ENCODE assay signal across 8 cellular contexts in genomic region chr14:89955418-89956293, GRCh38. TPM values are rescaled to one million over a fixed set of nuclear protein-coding genes. Genes with fewer than 3 reads are reported as not detected.
DNase-seq lines count a peak whose midpoint lies in the region; ATAC-seq, FAIRE-seq and TF ChIP-seq lines count a peak whose summit lies in the region.

Gene TDP1 (plus strand): TSS chr14:89955927. CDS start chr14:89963115, 7,188 bp downstream.

- peaks cover 43% of the 10 kb centered on the region for H3K79me2 ChIP-seq in ACC112 (ENCODE audit: control insufficient read depth, insufficient read depth, low read length, unreplicated experiment)

- H3K4me3 ChIP-seq in ACC112 (ENCODE audit: low read depth, low read length) = peak within 1 kb of the TSS; percentile 81
- peak within 1 kb of the TSS; percentile 84 to 96 (median 96) for H3K4me3 ChIP-seq in breast epithelium
- H3K4me3 ChIP-seq in iPS-20b (ENCODE audit: low read length) = peak within 1 kb of the TSS; percentile 86
- peak within 1 kb of the TSS; percentile 92 to 94 for H3K4me3 ChIP-seq in small intestine (ENCODE audit: low read depth in 1 of 2, low read length in 2 of 2)

- H3K27ac ChIP-seq in ACC112 (ENCODE audit: low read depth, low read length) (peak within 1 kb of the TSS; percentile 89), VCaP (peak within 1 kb of the TSS; percentile 90), breast epithelium (peak within 1 kb of the TSS; percentile 95 to 97), iPS-20b (ENCODE audit: low read length) (no peak within 1 kb of the TSS), small intestine (ENCODE audit: low read depth in 1 of 2, low read length in 1 of 2) (peak within 1 kb of the TSS; percentile 93 to 98)

- 0 to 1% (median 0%) methylated on average over 47 to 72 of the region's 72 CpGs for WGBS in small intestine, 3 donors

- peak within 1 kb of the TSS; percentile 94 for H2AFZ ChIP-seq in ACC112 (ENCODE audit: low read length, unreplicated experiment)

- H3K27me3 ChIP-seq in ACC112 (ENCODE audit: insufficient read depth, low read length) = no peaks in the 10 kb centered on the region
- no peaks in the 10 kb centered on the region for H3K27me3 ChIP-seq in breast epithelium
- no peaks in the 10 kb centered on the region for H3K27me3 ChIP-seq in iPS-20b (ENCODE audit: insufficient read depth, low read length)
- H3K27me3 ChIP-seq in small intestine (ENCODE audit: control insufficient read depth in 2 of 2, insufficient read depth in 2 of 2, low read length in 2 of 2) = no peaks in the 10 kb centered on the region

- peak; percentile 31 for TF ChIP-seq CTCF in VCaP (conservative IDR thresholded peaks at IDR 0.05)
- no peak for TF ChIP-seq CTCF in breast epithelium (IDR thresholded peaks at IDR 0.05)

- peak; percentile 41 for TF ChIP-seq POLR2A in breast epithelium (IDR thresholded peaks at IDR 0.05)

- peak within 1 kb of the TSS; percentile 82 for H3K9ac ChIP-seq in iPS-20b (ENCODE audit: low read depth, low read length)

- intact Hi-C loops in breast epithelium (cut with DNase I; ENCODE audit: low total_unique reads) = no loop called here

- H3K4me1 ChIP-seq in ACC112 (ENCODE audit: control insufficient read depth, insufficient read depth, low read length, unreplicated experiment) (peaks cover 20% of the 10 kb centered on the region), breast epithelium (peaks cover 0 to 10% of the 10 kb centered on the region in 2 donors), iPS-20b (ENCODE audit: insufficient read depth, low read length) (peaks cover 12% of the 10 kb centered on the region; the same call in 1 of the 2 replicates), small intestine (ENCODE audit: control insufficient read depth in 2 of 2, insufficient read depth in 1 of 2, low read depth in 1 of 2, low read length in 1 of 2) (peaks cover 3 to 6% of the 10 kb centered on the region in 2 donors)

- H3K9me3 ChIP-seq in breast epithelium (no peaks in the 10 kb centered on the region), iPS-20b (ENCODE audit: insufficient read depth, low read depth, low read length) (no peaks in the 10 kb centered on the region), small intestine (ENCODE audit: control insufficient read depth, low read depth) (no peaks in the 10 kb centered on the region)

- H3K36me3 ChIP-seq in ACC112 (ENCODE audit: insufficient read depth, low read length) (peaks cover 19% of the 10 kb centered on the region; the same call in 1 of the 2 replicates), breast epithelium (no peaks in the 10 kb centered on the region), iPS-20b (ENCODE audit: insufficient read depth, low read depth, low read length) (0 out of 2 replicates have a peak, but pooled peaks cover 11% of the 10 kb centered on the region), small intestine (ENCODE audit: control insufficient read depth in 2 of 2, insufficient read depth in 2 of 2, low read length in 2 of 2) (no peaks in the 10 kb centered on the region)

- DNase-seq in NCI-H2196 (lab: John Stamatoyannopoulos, UW; ENCODE audit: unreplicated experiment) (peak; percentile 90), breast epithelium (ENCODE audit: low spot score in 2 of 2) (peak; percentile 93 to 96), small intestine (peak; percentile 97)

- FAIRE-seq in small intestine (lab: Jason Lieb, UNC) = no peak

- ATAC-seq in GM18868 (IDR thresholded peaks at IDR 0.05; ENCODE audit: unreplicated experiment) = peak; percentile 65
- peak; percentile 53 for ATAC-seq in HG03108 (IDR thresholded peaks at IDR 0.05; ENCODE audit: unreplicated experiment)

RNA-seq across cellular contexts. Expression of gene TDP1, which starts in this region (rescaled TPM):
- 10 to 100 TPM in 2 of 3 donors, 1 to 10 TPM in 1; 9.6 to 29.9 (median 16.7) TPM for total RNA-seq in breast epithelium
- polyA plus RNA-seq in small intestine = 1 to 10 TPM; 2.5 to 9.2 (median 4.1) TPM
